Comparison of ENCODE assay signal across 8 cellular contexts in genomic region chrX:64975989-64976672, GRCh38. TPM values are rescaled to one million over a fixed set of nuclear protein-coding genes. Genes with fewer than 3 reads are reported as not detected.
DNase-seq lines count a peak whose midpoint lies in the region; ATAC-seq lines count a peak whose summit lies in the region.

ZC4H2 (minus strand) TSS chrX:64976450; CDS start chrX:64976377, 73 bp downstream.

- DNase-seq in NCI-H526 (lab: John Stamatoyannopoulos, UW) (peak; percentile 76 to 83), mesendoderm (peak; percentile 93), NCI-H345 treated with DMSO at 0.1 percent for 48 hours (lab: John Stamatoyannopoulos, UW; ENCODE audit: unreplicated experiment) (no peak)
- DNase-seq in activated CD8-positive, alpha-beta memory T cell treated with anti-CD3 and anti-CD28 coated beads for 48 hours (ENCODE audit: low read depth in 2 of 3, low spot score in 2 of 3): peak; percentile 11 to 28 (median 15)
- DNase-seq in stimulated activated CD8-positive, alpha-beta memory T cell treated with anti-CD3 and anti-CD28 coated beads, Interleukin-12 subunit alpha, Interleukin-12 subunit beta, amount 100 ng/mL, for 4 hours (ENCODE audit: low read depth): peak; percentile 33

- no peaks in the 10 kb centered on the region for H3K4me1 ChIP-seq in endocrine pancreas (ENCODE audit: control insufficient read depth, insufficient read depth, low read length)
- H3K4me1 ChIP-seq in mesendoderm (ENCODE audit: control insufficient read depth, low read depth, low read length): no peaks in the 10 kb centered on the region

- H3K4me3 ChIP-seq in endocrine pancreas (ENCODE audit: control insufficient read depth, insufficient read depth, low read length): peak within 1 kb of the TSS; percentile 71
- H3K4me3 ChIP-seq in mesendoderm (ENCODE audit: low read length): peak within 1 kb of the TSS; percentile 59

- no peak within 1 kb of the TSS for H3K27ac ChIP-seq in mesendoderm (ENCODE audit: low read depth, low read length)

- H3K18ac ChIP-seq in mesendoderm (ENCODE audit: low read length): no peak within 1 kb of the TSS

- no peak within 1 kb of the TSS for H4K8ac ChIP-seq in mesendoderm (ENCODE audit: low read depth, low read length)

- H4K5ac ChIP-seq in mesendoderm (ENCODE audit: low read length): no peak within 1 kb of the TSS

- H3K27me3 ChIP-seq in endocrine pancreas (ENCODE audit: control insufficient read depth, insufficient read depth, low read length) (no peaks in the 10 kb centered on the region), mesendoderm (ENCODE audit: insufficient read depth, low read length, poor library complexity) (no peaks in the 10 kb centered on the region)

- H3K9me3 ChIP-seq in endocrine pancreas (ENCODE audit: control insufficient read depth, low read length): no peaks in the 10 kb centered on the region

- no peak within 1 kb of the TSS for H2AK5ac ChIP-seq in mesendoderm (ENCODE audit: low read length)

- no peak within 1 kb of the TSS for H3K23ac ChIP-seq in mesendoderm (ENCODE audit: low read length)

- no peak within 1 kb of the TSS for H2BK120ac ChIP-seq in mesendoderm (ENCODE audit: low read depth, low read length)

- H3K79me2 ChIP-seq in mesendoderm (ENCODE audit: control insufficient read depth, insufficient read depth, low read length): peaks cover 7% of the 10 kb centered on the region

- peak within 1 kb of the TSS; percentile 40 for H3K9ac ChIP-seq in endocrine pancreas (ENCODE audit: control insufficient read depth, insufficient read depth, low read length)
- peak within 1 kb of the TSS; percentile 66 for H3K9ac ChIP-seq in mesendoderm (ENCODE audit: low read length)

- H3K36me3 ChIP-seq in endocrine pancreas (ENCODE audit: control insufficient read depth, insufficient read depth, low read length) (no peaks in the 10 kb centered on the region), mesendoderm (ENCODE audit: control insufficient read depth, insufficient read depth, low read length) (no peaks in the 10 kb centered on the region)

- H3K79me1 ChIP-seq in mesendoderm (ENCODE audit: low read length): no peaks in the 10 kb centered on the region

- H3K4ac ChIP-seq in mesendoderm (ENCODE audit: low read depth, low read length): no peak within 1 kb of the TSS

- H3K4me2 ChIP-seq in mesendoderm (ENCODE audit: low read length): peak within 1 kb of the TSS; percentile 40

- WGBS in mesendoderm (ENCODE audit: extremely low coverage, insufficient coverage, low lambda C conversion rate): no CpG with 5 or more reads among the region's 17 CpGs

- H2BK15ac ChIP-seq in mesendoderm (replicated peaks; ENCODE audit: low read depth): no peak within 1 kb of the TSS

- peak; percentile 94 for ATAC-seq in GM18508 (IDR thresholded peaks at IDR 0.05; ENCODE audit: insufficient read depth, unreplicated experiment)
- peak; percentile 99 for ATAC-seq in HG02970 (IDR thresholded peaks at IDR 0.05; ENCODE audit: low FRiP score, unreplicated experiment)

- peak within 1 kb of the TSS; percentile 85 for H3K56ac ChIP-seq in mesendoderm (ENCODE audit: low read length)

- H2BK5ac ChIP-seq in mesendoderm (ENCODE audit: low read length): no peak within 1 kb of the TSS

RNA-seq across cellular contexts. Expression of gene ZC4H2, which starts in this region (rescaled TPM):
- polyA plus RNA-seq in mesendoderm (2013, experiment 1 of 2): 21.8 TPM
- polyA plus RNA-seq in mesendoderm (2013, experiment 2 of 2): 21.9 TPM
